Comparison of ENCODE assay signal across 26 cellular contexts in genomic region chrX:99752776-99753175, GRCh38.
DNase-seq lines count a peak whose midpoint lies in the region; FAIRE-seq and TF ChIP-seq lines count a peak whose summit lies in the region.
"Had no signal": no experiment of that assay in that cellular context is flagged by ENCODE, and none has a peak within 500 bp of the region (broad histone marks: within the 10 kb centered on the region; RNA-seq: fewer than 3 reads in every experiment).

No MANE protein-coding gene starts in this region.

- DNase-seq in MCF 10A (ENCODE audit: unreplicated experiment) = peak; percentile 5
- no peak for DNase-seq in breast epithelium (ENCODE audit: low spot score in 2 of 2)
- peak; percentile 23 for DNase-seq in OCI-M1 (lab: John Stamatoyannopoulos, UW)
- no peak for DNase-seq in astrocyte (ENCODE audit: low read depth)
- DNase-seq in mesendoderm = peak; percentile 9
- DNase-seq in osteocyte (ENCODE audit: extremely low spot score, unreplicated experiment) = no peak
- no peak for DNase-seq in cortex of kidney (lab: John Stamatoyannopoulos, UW)
- no peak for DNase-seq in NCI-H146 (lab: John Stamatoyannopoulos, UW)
- DNase-seq: AML-193; Caco-2; Calu3; CD4-positive, alpha-beta T cell; CD8-positive, alpha-beta T cell; DMS79 treated with DMSO at 0.1 percent for 48 hours; EL; GDM1 had no signal

- FAIRE-seq in astrocyte (lab: Jason Lieb, UNC) = peak; percentile 66
- FAIRE-seq: A549, D721Med, GM12878, GM12892, GM18507, GM19239 had no signal

- no peak overlapping the region for H3K4me3 ChIP-seq in breast epithelium
- no peak overlapping the region for H3K4me3 ChIP-seq in astrocyte (ENCODE audit: insufficient read depth, low read depth, low read length)
- H3K4me3 ChIP-seq in mesendoderm (ENCODE audit: low read length) = no peak overlapping the region
- H3K4me3 ChIP-seq: A549; BLaER1 treated with 17β-estradiol and CSF1 and Interleukin-3, amounts not matched to agents 10 nM and 100 nM; GM12878 had no signal

- POLR2A ChIA-PET in MCF 10A (lab: Yijun Ruan, JAX) = no interaction called here

- H3K9me3 ChIP-seq in breast epithelium (peaks cover under 1 to 10% of the 10 kb centered on the region in 2 donors), astrocyte (ENCODE audit: insufficient read depth, low read depth, low read length) (no peaks in the 10 kb centered on the region)
- H3K9me3 ChIP-seq: A549, Caco-2 had no signal

- H3K9ac ChIP-seq in astrocyte (ENCODE audit: low read length) (no peak overlapping the region), mesendoderm (ENCODE audit: low read length) (no peak overlapping the region)
- H3K9ac ChIP-seq: BLaER1 treated with 17β-estradiol and CSF1 and Interleukin-3, amounts not matched to agents 10 nM and 100 nM had no signal

- CTCF ChIA-PET in MCF 10A (lab: Yijun Ruan, JAX) = interaction anchor here (0.7 kb wide), 1 partner anchor 509 kb away, joined by 3 read pairs; no protein-coding TSS in a partner anchor

- no peaks in the 10 kb centered on the region for H4K20me1 ChIP-seq in astrocyte (ENCODE audit: insufficient read depth, low read length)
- H4K20me1 ChIP-seq: BLaER1 treated with 17β-estradiol and CSF1 and Interleukin-3, amounts not matched to agents 10 nM and 100 nM had no signal

- no peak overlapping the region for H2BK5ac ChIP-seq in mesendoderm (ENCODE audit: low read length)

- H3K9me3 Mint-ChIP-seq in MCF 10A (ENCODE audit: unreplicated experiment) (no peaks in the 10 kb centered on the region), astrocyte (ENCODE audit: unreplicated experiment) (no peaks in the 10 kb centered on the region), osteocyte (ENCODE audit: unreplicated experiment) (peaks cover 13% of the 10 kb centered on the region)

- no CpG with 5 or more reads among the region's 4 CpGs for WGBS in mesendoderm (ENCODE audit: extremely low coverage, insufficient coverage, low lambda C conversion rate)

- no peak overlapping the region for H2BK120ac ChIP-seq in mesendoderm (ENCODE audit: low read depth, low read length)

- H3K4me3 Mint-ChIP-seq in MCF 10A (ENCODE audit: unreplicated experiment) (no peak overlapping the region), astrocyte (ENCODE audit: unreplicated experiment) (no peak overlapping the region), osteocyte (ENCODE audit: unreplicated experiment) (no peak overlapping the region)
- H3K4me3 Mint-ChIP-seq: B cell; CD4-positive, alpha-beta T cell; CD8-positive, alpha-beta T cell had no signal

- no peak overlapping the region for H3K18ac ChIP-seq in mesendoderm (ENCODE audit: low read length)

- no peak overlapping the region for H4K8ac ChIP-seq in mesendoderm (ENCODE audit: low read depth, low read length)

- H3K36me3 Mint-ChIP-seq in MCF 10A (ENCODE audit: insufficient read depth, unreplicated experiment) (no peaks in the 10 kb centered on the region), astrocyte (ENCODE audit: low read depth, unreplicated experiment) (no peaks in the 10 kb centered on the region), osteocyte (ENCODE audit: unreplicated experiment) (no peaks in the 10 kb centered on the region)
- H3K36me3 Mint-ChIP-seq: CD8-positive, alpha-beta T cell had no signal

- no peak overlapping the region for H3K4me2 ChIP-seq in astrocyte (ENCODE audit: low read length)
- no peak overlapping the region for H3K4me2 ChIP-seq in mesendoderm (ENCODE audit: low read length)
- H3K4me2 ChIP-seq: A549; BLaER1 treated with 17β-estradiol and CSF1 and Interleukin-3, amounts not matched to agents 10 nM and 100 nM had no signal

- no peak overlapping the region for H4K5ac ChIP-seq in mesendoderm (ENCODE audit: low read length)

- no peak overlapping the region for H2BK15ac ChIP-seq in mesendoderm (replicated peaks; ENCODE audit: low read depth)

- no peaks in the 10 kb centered on the region for H3K4me1 Mint-ChIP-seq in MCF 10A (ENCODE audit: insufficient read depth, unreplicated experiment)
- no peaks in the 10 kb centered on the region for H3K4me1 Mint-ChIP-seq in astrocyte (ENCODE audit: low read depth, unreplicated experiment)
- H3K4me1 Mint-ChIP-seq in osteocyte (ENCODE audit: unreplicated experiment) = no peaks in the 10 kb centered on the region
- H3K4me1 Mint-ChIP-seq: B cell had no signal

- H3K23ac ChIP-seq in mesendoderm (ENCODE audit: low read length) = no peak overlapping the region

- H3K27ac Mint-ChIP-seq in MCF 10A (ENCODE audit: low read depth, unreplicated experiment) (no peak overlapping the region), astrocyte (ENCODE audit: unreplicated experiment) (no peak overlapping the region), osteocyte (ENCODE audit: unreplicated experiment) (no peak overlapping the region)
- H3K27ac Mint-ChIP-seq: B cell; CD4-positive, alpha-beta T cell; CD8-positive, alpha-beta T cell had no signal

- peaks cover 47% of the 10 kb centered on the region for H3K27me3 Mint-ChIP-seq in MCF 10A (ENCODE audit: insufficient read depth, unreplicated experiment)
- no peaks in the 10 kb centered on the region for H3K27me3 Mint-ChIP-seq in astrocyte (ENCODE audit: low read depth, unreplicated experiment)
- no peaks in the 10 kb centered on the region for H3K27me3 Mint-ChIP-seq in osteocyte (ENCODE audit: unreplicated experiment)
- H3K27me3 Mint-ChIP-seq: B cell; CD4-positive, alpha-beta T cell had no signal

- H3K4ac ChIP-seq in mesendoderm (ENCODE audit: low read depth, low read length) = no peak overlapping the region

- intact Hi-C loops in MCF 10A (cut with micrococcal nuclease) = no loop called here
- intact Hi-C loops in breast epithelium (cut with DNase I; ENCODE audit: low total_unique reads) = no loop called here

- no peak overlapping the region for H3K56ac ChIP-seq in mesendoderm (ENCODE audit: low read length)

- H3K36me3 ChIP-seq in breast epithelium = no peaks in the 10 kb centered on the region
- H3K36me3 ChIP-seq in astrocyte (ENCODE audit: insufficient read depth, low read length) = no peaks in the 10 kb centered on the region
- no peaks in the 10 kb centered on the region for H3K36me3 ChIP-seq in mesendoderm (ENCODE audit: control insufficient read depth, insufficient read depth, low read length)
- H3K36me3 ChIP-seq: BLaER1 treated with 17β-estradiol and CSF1 and Interleukin-3, amounts not matched to agents 10 nM and 100 nM had no signal

- peaks cover 0 to 21% of the 10 kb centered on the region in 2 donors for H3K27me3 ChIP-seq in breast epithelium
- H3K27me3 ChIP-seq in astrocyte (ENCODE audit: insufficient read depth, low read length) = no peaks in the 10 kb centered on the region
- no peaks in the 10 kb centered on the region for H3K27me3 ChIP-seq in mesendoderm (ENCODE audit: insufficient read depth, low read length, poor library complexity)

- no peak overlapping the region for H2AFZ ChIP-seq in astrocyte (ENCODE audit: low read depth, low read length)

- H3K4me1 ChIP-seq in breast epithelium (no peaks in the 10 kb centered on the region), astrocyte (ENCODE audit: insufficient read depth, low read length) (no peaks in the 10 kb centered on the region), mesendoderm (ENCODE audit: control insufficient read depth, low read depth, low read length) (no peaks in the 10 kb centered on the region)
- H3K4me1 ChIP-seq: A549; BLaER1 treated with 17β-estradiol and CSF1 and Interleukin-3, amounts not matched to agents 10 nM and 100 nM; Caco-2 had no signal

- H3K27ac ChIP-seq in breast epithelium (no peak overlapping the region), astrocyte (ENCODE audit: low read depth, low read length) (no peak overlapping the region), mesendoderm (ENCODE audit: low read depth, low read length) (no peak overlapping the region)
- H3K27ac ChIP-seq: 22Rv1; A549; BLaER1 treated with 17β-estradiol and CSF1 and Interleukin-3, amounts not matched to agents 10 nM and 100 nM; C4-2B had no signal

- H2AK5ac ChIP-seq in mesendoderm (ENCODE audit: low read length) = no peak overlapping the region

- TF ChIP-seq POLR2A in breast epithelium (IDR thresholded peaks at IDR 0.05) = no peak

- no TSS peak for BruUV-seq in MCF 10A (replicated peaks; lab: Mats Ljungman, UMichigan)

- no peaks in the 10 kb centered on the region for H3K79me1 ChIP-seq in mesendoderm (ENCODE audit: low read length)

- H3K79me2 ChIP-seq in astrocyte (ENCODE audit: insufficient read depth, low read length) (no peaks in the 10 kb centered on the region), mesendoderm (ENCODE audit: control insufficient read depth, insufficient read depth, low read length) (no peaks in the 10 kb centered on the region)

- no peak for TF ChIP-seq CTCF in MCF 10A (IDR thresholded peaks at IDR 0.05; ENCODE audit: unreplicated experiment)
- no peak for TF ChIP-seq CTCF in breast epithelium (IDR thresholded peaks at IDR 0.05)
- TF ChIP-seq CTCF in astrocyte (IDR thresholded peaks at IDR 0.05; ENCODE audit: insufficient read depth, low read depth, low read length) = no peak
- TF ChIP-seq CTCF in osteocyte (IDR thresholded peaks at IDR 0.05) = no peak

Comparison
In these comparisons a context has a peak if more than half of its experiments do, and no peak if none do; other contexts are left out.
1. DNase-seq: peak in MCF 10A (single experiment), OCI-M1 (single experiment) and mesendoderm (single experiment); none in breast epithelium (0 of 2), astrocyte (single experiment), osteocyte (single experiment), cortex of kidney (single experiment) and NCI-H146 (single experiment).